ENCODE assay signal across 14 cellular contexts in the genomic region with DNA sequence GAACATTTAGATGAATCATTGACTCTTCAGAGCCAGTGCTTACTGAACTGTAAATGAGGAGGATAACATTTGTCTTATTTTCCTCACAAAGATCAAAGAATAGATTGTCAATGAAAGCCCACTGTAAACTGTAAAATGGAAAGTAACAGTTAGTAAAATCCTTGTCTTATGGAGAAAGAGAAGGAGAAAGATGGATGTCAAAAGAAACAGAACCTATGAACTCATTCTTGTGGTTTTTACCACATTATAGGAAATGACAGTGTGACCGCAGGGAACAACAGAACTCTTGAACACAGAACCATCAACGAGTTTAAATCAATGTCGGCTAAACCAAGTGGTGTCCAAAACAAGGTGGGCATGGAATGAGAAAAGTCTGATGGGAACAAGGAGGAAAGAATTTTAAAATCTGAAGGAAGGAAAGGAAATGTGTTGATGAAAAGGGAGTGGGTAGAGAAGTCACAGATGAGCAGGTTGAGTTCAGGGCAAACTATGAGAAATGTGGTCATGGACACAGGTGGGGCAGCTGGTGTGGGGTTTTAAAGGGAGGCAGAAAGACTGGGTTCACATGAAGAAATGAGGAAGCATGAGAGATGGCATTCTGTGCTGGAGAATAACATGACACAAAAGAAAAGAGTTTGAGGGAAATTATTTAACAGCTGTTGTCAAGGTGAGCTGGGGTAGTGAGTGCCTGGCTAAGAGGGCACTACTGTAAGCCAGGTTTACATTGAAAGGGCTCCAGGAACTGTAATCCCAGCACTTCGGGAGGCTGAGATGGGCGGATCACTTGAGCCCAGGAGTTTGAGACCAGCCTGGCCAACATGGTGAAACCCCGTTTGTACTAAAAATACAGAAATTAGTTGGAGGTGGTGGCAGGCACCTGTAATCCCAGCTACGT. TPM values are rescaled to one million over a fixed set of nuclear protein-coding genes. Genes with fewer than 3 reads are reported as not detected.
A peak's percentile ranks its signal among the peaks of the same experiment; 100 is the strongest.
DNase-seq lines count a peak whose midpoint lies in the region; ATAC-seq and TF ChIP-seq lines count a peak whose summit lies in the region.
"Had no signal": no experiment of that assay in that cellular context is flagged by ENCODE, and none has a peak within 500 bp of the region (broad histone marks: within the 10 kb centered on the region; RNA-seq: fewer than 3 reads in every experiment).

No MANE protein-coding gene starts in this region.

- no peaks in the 10 kb centered on the region for H3K36me3 Mint-ChIP-seq in activated T-cell treated with anti-CD3 and anti-CD28 coated beads, Interleukin-2, amount 50 U/mL, for 4 hours (ENCODE audit: insufficient read depth)
- H3K36me3 Mint-ChIP-seq in activated CD8-positive, alpha-beta T cell treated with anti-CD3 and anti-CD28 coated beads, Interleukin-2, amount 10 ng/mL, durations not matched to agents 7 days and 5 days (ENCODE audit: low read depth) = no peaks in the 10 kb centered on the region
- H3K36me3 Mint-ChIP-seq in type B pancreatic cell = no peaks in the 10 kb centered on the region
- H3K36me3 Mint-ChIP-seq in neural progenitor cell = no peaks in the 10 kb centered on the region

- TF ChIP-seq CTCF in Loucy (conservative IDR thresholded peaks at IDR 0.05; ENCODE audit: low read length) (no peak), type B pancreatic cell (conservative IDR thresholded peaks at IDR 0.05) (no peak), gastrocnemius medialis (IDR thresholded peaks at IDR 0.05 in 4 of 5, conservative IDR thresholded peaks at IDR 0.05 in 1 of 5) (no peak), SK-N-SH (IDR thresholded peaks at IDR 0.05) (no peak), neural progenitor cell (IDR thresholded peaks at IDR 0.05) (no peak)

- TF ChIP-seq EP300 in SK-N-SH (IDR thresholded peaks at IDR 0.05; ENCODE audit: borderline replicate concordance in 1 of 2, low read depth in 1 of 2, low read length in 1 of 2) = no peak

- TF ChIP-seq RAD21 in SK-N-SH (IDR thresholded peaks at IDR 0.05; ENCODE audit: low read length) = no peak

- H2AFZ ChIP-seq in Loucy (ENCODE audit: low read length) = no peak overlapping the region
- no peak overlapping the region for H2AFZ ChIP-seq in SK-N-SH (ENCODE audit: low read depth)
- no peak overlapping the region for H2AFZ ChIP-seq in neural progenitor cell (replicated peaks)

- no peak overlapping the region for H3K4me3 Mint-ChIP-seq in activated T-cell treated with anti-CD3 and anti-CD28 coated beads, Interleukin-2, amount 50 U/mL, for 4 hours
- peak overlapping the region; percentile 2 for H3K4me3 Mint-ChIP-seq in activated CD8-positive, alpha-beta T cell treated with anti-CD3 and anti-CD28 coated beads, Interleukin-2, amount 10 ng/mL, durations not matched to agents 7 days and 5 days
- no peak overlapping the region for H3K4me3 Mint-ChIP-seq in type B pancreatic cell
- H3K4me3 Mint-ChIP-seq in neural progenitor cell = no peak overlapping the region

- peak; percentile 62 to 65 for ATAC-seq in activated T-cell treated with anti-CD3 and anti-CD28 coated beads, Interleukin-2, amount 50 U/mL, for 4 hours
- peak; percentile 57 for ATAC-seq in activated CD8-positive, alpha-beta T cell treated with anti-CD3 and anti-CD28 coated beads, Interleukin-2, amount 10 ng/mL, durations not matched to agents 7 days and 5 days
- ATAC-seq in gastrocnemius medialis = no peak

- H3K9me3 ChIP-seq in Loucy (ENCODE audit: insufficient read depth, low read depth, low read length) = no peaks in the 10 kb centered on the region
- no peaks in the 10 kb centered on the region for H3K9me3 ChIP-seq in gastrocnemius medialis
- no peaks in the 10 kb centered on the region for H3K9me3 ChIP-seq in SK-N-SH
- H3K9me3 ChIP-seq in neural progenitor cell (ENCODE audit: low read depth) = no peaks in the 10 kb centered on the region
- H3K9me3 ChIP-seq: ovary, tibial artery had no signal

- H3K27ac ChIP-seq in gastrocnemius medialis (no peak overlapping the region), SK-N-SH (ENCODE audit: low read depth in 2 of 2, low read length in 1 of 2) (no peak overlapping the region), neural progenitor cell (no peak overlapping the region)
- H3K27ac ChIP-seq: ovary, tibial artery had no signal

- in situ Hi-C loops in gastrocnemius medialis (cut with MboI; ENCODE audit: low sequenced_read_pairs in 4 of 4) = no loop called here

- H3K9me2 ChIP-seq in Loucy (replicated peaks; ENCODE audit: low read depth, low read length) (no peaks in the 10 kb centered on the region), SK-N-SH (no peaks in the 10 kb centered on the region)

- H3K4me1 ChIP-seq in Loucy (ENCODE audit: insufficient read depth, low read length, poor library complexity, severe bottlenecking) (peaks cover 17% of the 10 kb centered on the region), gastrocnemius medialis (no peaks in the 10 kb centered on the region), SK-N-SH (ENCODE audit: control insufficient read depth in 1 of 2, insufficient read depth in 2 of 2, low read depth in 1 of 2, low read length in 1 of 2) (no peaks in the 10 kb centered on the region), neural progenitor cell (no peaks in the 10 kb centered on the region)
- H3K4me1 ChIP-seq: tibial artery had no signal

- H3K4me3 ChIP-seq in Loucy (ENCODE audit: low read length, poor library complexity, severe bottlenecking) (no peak overlapping the region), gastrocnemius medialis (no peak overlapping the region), SK-N-SH (ENCODE audit: low read depth in 2 of 2, low read length in 1 of 2) (no peak overlapping the region), neural progenitor cell (no peak overlapping the region)
- H3K4me3 ChIP-seq: ovary, tibial artery had no signal

- POLR2A ChIA-PET in activated CD8-positive, alpha-beta T cell treated with anti-CD3 and anti-CD28 coated beads, Interleukin-2, amount 10 ng/mL, durations not matched to agents 7 days and 5 days (lab: Charles Lee) = no interaction called here
- POLR2A ChIA-PET in SK-N-SH (lab: Yijun Ruan, JAX) = no interaction called here

- H3K27me3 ChIP-seq in Loucy (ENCODE audit: insufficient read depth, low read length, poor library complexity, severe bottlenecking) (no peaks in the 10 kb centered on the region), gastrocnemius medialis (no peaks in the 10 kb centered on the region), SK-N-SH (ENCODE audit: insufficient read depth) (0 out of 2 replicates have a peak, but pooled peaks cover 3% of the 10 kb centered on the region), neural progenitor cell (peaks cover 15% of the 10 kb centered on the region)
- H3K27me3 ChIP-seq: ovary, tibial artery had no signal

- peak overlapping the region; percentile 44 for H3K4me2 ChIP-seq in Loucy (ENCODE audit: low read depth, low read length, poor library complexity, severe bottlenecking)
- H3K4me2 ChIP-seq in SK-N-SH = no peak overlapping the region
- no peak overlapping the region for H3K4me2 ChIP-seq in neural progenitor cell

- H4K20me1 ChIP-seq in Loucy (ENCODE audit: insufficient read depth, low read length, poor library complexity, severe bottlenecking) = no peaks in the 10 kb centered on the region
- no peaks in the 10 kb centered on the region for H4K20me1 ChIP-seq in SK-N-SH (ENCODE audit: insufficient read depth)
- no peaks in the 10 kb centered on the region for H4K20me1 ChIP-seq in neural progenitor cell (ENCODE audit: low read depth)

- H3K79me2 ChIP-seq in Loucy (ENCODE audit: insufficient read depth, low read length) (no peaks in the 10 kb centered on the region), SK-N-SH (ENCODE audit: insufficient read depth) (no peaks in the 10 kb centered on the region), neural progenitor cell (ENCODE audit: low read depth) (no peaks in the 10 kb centered on the region)

- H3K9me3 Mint-ChIP-seq in activated T-cell treated with anti-CD3 and anti-CD28 coated beads, Interleukin-2, amount 50 U/mL, for 4 hours = no peaks in the 10 kb centered on the region
- H3K9me3 Mint-ChIP-seq in activated CD8-positive, alpha-beta T cell treated with anti-CD3 and anti-CD28 coated beads, Interleukin-2, amount 10 ng/mL, durations not matched to agents 7 days and 5 days (ENCODE audit: insufficient read depth) = no peaks in the 10 kb centered on the region
- H3K9me3 Mint-ChIP-seq in type B pancreatic cell = no peaks in the 10 kb centered on the region
- no peaks in the 10 kb centered on the region for H3K9me3 Mint-ChIP-seq in neural progenitor cell

- TF ChIP-seq POLR2A in gastrocnemius medialis (IDR thresholded peaks at IDR 0.05) = no peak

- H3K27me3 Mint-ChIP-seq in activated T-cell treated with anti-CD3 and anti-CD28 coated beads, Interleukin-2, amount 50 U/mL, for 4 hours (ENCODE audit: low read depth) = peaks cover 32% of the 10 kb centered on the region
- H3K27me3 Mint-ChIP-seq in activated CD8-positive, alpha-beta T cell treated with anti-CD3 and anti-CD28 coated beads, Interleukin-2, amount 10 ng/mL, durations not matched to agents 7 days and 5 days (ENCODE audit: low read depth) = peaks cover 50% of the 10 kb centered on the region
- no peaks in the 10 kb centered on the region for H3K27me3 Mint-ChIP-seq in type B pancreatic cell
- peaks cover 3% of the 10 kb centered on the region for H3K27me3 Mint-ChIP-seq in neural progenitor cell (ENCODE audit: insufficient read depth, low read depth)

- H3F3A ChIP-seq in Loucy (ENCODE audit: low read depth) (no peaks in the 10 kb centered on the region), SK-N-SH (replicated peaks; ENCODE audit: insufficient read depth) (peaks cover 3% of the 10 kb centered on the region), neural progenitor cell (ENCODE audit: low read depth) (no peaks in the 10 kb centered on the region)

- H3K36me3 ChIP-seq in Loucy (ENCODE audit: insufficient read depth, low read length) (no peaks in the 10 kb centered on the region), gastrocnemius medialis (no peaks in the 10 kb centered on the region), SK-N-SH (replicated peaks in 1 of 2; ENCODE audit: control insufficient read depth in 1 of 2, insufficient read depth in 2 of 2, low read length in 1 of 2) (no peaks in the 10 kb centered on the region), neural progenitor cell (no peaks in the 10 kb centered on the region)
- H3K36me3 ChIP-seq: ovary had no signal

- intact Hi-C loops in gastrocnemius medialis (cut with DNase I; ENCODE audit: low total_unique reads) = no loop called here

- peak overlapping the region; percentile 9 for H3K27ac Mint-ChIP-seq in activated CD8-positive, alpha-beta T cell treated with anti-CD3 and anti-CD28 coated beads, Interleukin-2, amount 10 ng/mL, durations not matched to agents 7 days and 5 days
- H3K27ac Mint-ChIP-seq in type B pancreatic cell = peak overlapping the region; percentile 46
- no peak overlapping the region for H3K27ac Mint-ChIP-seq in neural progenitor cell

- WGBS in SK-N-SH (ENCODE audit: low lambda C conversion rate) = 50% methylated on average over 7 of the region's 7 CpGs

- H3K9ac ChIP-seq in Loucy (ENCODE audit: low read depth, low read length, poor library complexity, severe bottlenecking) (no peak overlapping the region), SK-N-SH (no peak overlapping the region), neural progenitor cell (no peak overlapping the region)

- CTCF ChIA-PET in activated CD8-positive, alpha-beta T cell treated with anti-CD3 and anti-CD28 coated beads, Interleukin-2, amount 10 ng/mL, durations not matched to agents 7 days and 5 days (lab: Charles Lee) = interaction anchor here (1.6 kb wide), 1 partner anchor 208 kb away, joined by 5 read pairs; no protein-coding TSS in a partner anchor
- CTCF ChIA-PET in SK-N-SH (lab: Yijun Ruan, JAX) = interaction anchor here (0.9 kb wide), 1 partner anchor 389 kb away, joined by 3 read pairs; no protein-coding TSS in a partner anchor

- DNase-seq in activated T-cell treated with anti-CD3 and anti-CD28 coated beads, Interleukin-2, amount 50 U/mL, for 4 hours = no peak
- DNase-seq in activated T-cell treated with anti-CD3 and anti-CD28 coated beads, Interleukin-2, amount 50 U/mL, for 48 hours = no peak
- DNase-seq in activated CD8-positive, alpha-beta T cell treated with anti-CD3 and anti-CD28 coated beads, Interleukin-2, amount 10 ng/mL, durations not matched to agents 7 days and 5 days = peak; percentile 28
- DNase-seq in type B pancreatic cell (ENCODE audit: extremely low spot score, unreplicated experiment) (no peak), gastrocnemius medialis (no peak), SK-N-SH (no peak), neural progenitor cell (ENCODE audit: low spot score) (no peak)
- DNase-seq: ACHN; foreskin fibroblast; NCI-H1436; ovary; stimulated activated CD4-positive, alpha-beta T cell treated with anti-CD3 and anti-CD28 coated beads, Interleukin-12 subunit alpha, Interleukin-12 subunit beta, amount 100 ng/mL, for 4 hours; tibial artery had no signal

- H3K4me1 Mint-ChIP-seq in activated T-cell treated with anti-CD3 and anti-CD28 coated beads, Interleukin-2, amount 50 U/mL, for 4 hours (ENCODE audit: low read depth) = peaks cover 7% of the 10 kb centered on the region
- peaks cover 25% of the 10 kb centered on the region for H3K4me1 Mint-ChIP-seq in activated CD8-positive, alpha-beta T cell treated with anti-CD3 and anti-CD28 coated beads, Interleukin-2, amount 10 ng/mL, durations not matched to agents 7 days and 5 days (ENCODE audit: low read depth)
- H3K4me1 Mint-ChIP-seq in type B pancreatic cell (ENCODE audit: unreplicated experiment) (no peaks in the 10 kb centered on the region), neural progenitor cell (peaks cover 6% of the 10 kb centered on the region)

RNA-seq across cellular contexts. Expression of a gene that starts 42.4 kb away (rescaled TPM):
- 1 to 10 TPM in 1 of 3 donors, under 1 TPM in 2; 0.66 to 1.2 (median 0.81) TPM for total RNA-seq in activated T-cell treated with anti-CD3 and anti-CD28 coated beads, Interleukin-2, amount 50 U/mL, for 4 hours
- under 1 TPM; 0.52 to 0.97 TPM for total RNA-seq in activated CD8-positive, alpha-beta T cell treated with anti-CD3 and anti-CD28 coated beads, Interleukin-2, amount 10 ng/mL, durations not matched to agents 7 days and 5 days
- total RNA-seq in type B pancreatic cell (ENCODE audit: low replicate concordance) (26.4 and 42.2 TPM in 2 replicates), gastrocnemius medialis (10 to 100 TPM; 19.0 to 31.6 (median 21.3) TPM), neural progenitor cell (ENCODE audit: low replicate concordance) (12.5 and 16.3 TPM in 2 replicates)
- polyA plus RNA-seq in SK-N-SH (2012; rRNA removed) = 17.4 and 20.9 TPM in 2 replicates
- 19.9 and 21.8 TPM in 2 replicates for polyA plus RNA-seq in SK-N-SH (2012; cell fraction: cytosol; rRNA removed)
- 19.7 and 23.2 TPM in 2 replicates for polyA plus RNA-seq in SK-N-SH (2012; cell fraction: nucleus; rRNA removed)

Comparison
In these comparisons a context has a peak if more than half of its experiments do, and no peak if none do; other contexts are left out.
1. ATAC-seq: peak in activated T-cell treated with anti-CD3 and anti-CD28 coated beads, Interleukin-2, amount 50 U/mL, for 4 hours (2 of 2) and activated CD8-positive, alpha-beta T cell treated with anti-CD3 and anti-CD28 coated beads, Interleukin-2, amount 10 ng/mL, durations not matched to agents 7 days and 5 days (single experiment); none in gastrocnemius medialis (0 of 2).